8 cellular contexts compared by ENCODE assay signal in the genomic region with DNA sequence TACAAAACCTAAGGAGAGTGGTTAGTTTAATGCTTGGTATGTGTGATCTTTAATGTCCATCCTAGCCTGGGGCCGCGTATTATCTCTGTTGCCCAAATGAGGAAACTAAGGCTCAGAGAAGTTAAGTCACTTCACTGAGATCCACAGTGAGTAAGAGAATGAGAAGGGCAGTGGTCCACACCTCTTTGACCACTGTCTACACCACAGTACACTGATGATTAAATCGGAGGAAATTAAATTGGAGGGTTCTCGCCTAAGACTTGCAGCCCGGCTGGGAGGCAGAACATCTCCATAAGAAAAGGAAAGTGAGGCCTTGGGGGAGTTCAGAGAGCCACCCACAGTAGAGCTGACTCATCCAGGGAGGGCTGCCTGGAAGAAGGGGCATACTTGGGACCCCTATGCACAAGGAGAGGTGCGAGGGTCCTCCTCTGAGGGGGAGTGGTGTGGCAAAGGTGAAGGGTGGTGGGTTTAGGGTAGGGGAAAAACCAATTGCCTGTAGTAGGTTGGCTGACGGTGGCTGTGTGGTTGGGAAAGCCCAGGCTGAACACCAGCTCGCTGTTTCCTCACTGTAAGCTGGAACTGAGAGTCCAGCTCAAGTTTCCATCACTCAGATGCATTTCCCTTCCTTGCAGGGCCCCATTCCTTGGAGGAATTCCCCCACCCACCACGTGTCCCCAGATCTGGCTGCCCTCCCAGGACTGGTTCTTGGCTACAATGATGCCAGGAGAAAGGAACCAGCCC. TPM values are rescaled to one million over a fixed set of nuclear protein-coding genes. Genes with fewer than 3 reads are reported as not detected.
DNase-seq lines count a peak whose midpoint lies in the region; ATAC-seq and TF ChIP-seq lines count a peak whose summit lies in the region.

No MANE protein-coding gene starts in this region.

- CTCF ChIA-PET in MCF 10A (lab: Yijun Ruan, JAX): interaction anchor here (0.6 to 1.7 kb wide), 5 partner anchors 16 to 382 kb away, joined by 3 to 6 read pairs (median 3); no protein-coding TSS in a partner anchor

- TF ChIP-seq CTCF in MCF 10A (IDR thresholded peaks at IDR 0.05; ENCODE audit: unreplicated experiment): no peak
- TF ChIP-seq CTCF in breast epithelium (IDR thresholded peaks at IDR 0.05): no peak

- no peak overlapping the region for H3K27ac ChIP-seq in breast epithelium

- H3K4me3 ChIP-seq in breast epithelium: no peak overlapping the region

- peaks cover 15% of the 10 kb centered on the region for H3K4me1 Mint-ChIP-seq in MCF 10A (ENCODE audit: insufficient read depth, unreplicated experiment)
- peaks cover 97% of the 10 kb centered on the region for H3K4me1 Mint-ChIP-seq in activated T-cell treated with anti-CD3 and anti-CD28 coated beads, Interleukin-2, amount 50 U/mL, for 24 hours (ENCODE audit: low read depth)

- no TSS peak for BruUV-seq in MCF 10A (replicated peaks; lab: Mats Ljungman, UMichigan)

- H3K4me3 Mint-ChIP-seq in MCF 10A (ENCODE audit: unreplicated experiment): no peak overlapping the region
- H3K4me3 Mint-ChIP-seq in activated T-cell treated with anti-CD3 and anti-CD28 coated beads, Interleukin-2, amount 50 U/mL, for 24 hours: peak overlapping the region; percentile 53

- peaks cover 62% of the 10 kb centered on the region for H3K27me3 Mint-ChIP-seq in MCF 10A (ENCODE audit: insufficient read depth, unreplicated experiment)
- no peaks in the 10 kb centered on the region for H3K27me3 Mint-ChIP-seq in activated T-cell treated with anti-CD3 and anti-CD28 coated beads, Interleukin-2, amount 50 U/mL, for 24 hours

- H3K27ac Mint-ChIP-seq in MCF 10A (ENCODE audit: low read depth, unreplicated experiment): no peak overlapping the region
- peak overlapping the region; percentile 96 for H3K27ac Mint-ChIP-seq in activated T-cell treated with anti-CD3 and anti-CD28 coated beads, Interleukin-2, amount 50 U/mL, for 24 hours

- H3K9me3 ChIP-seq in breast epithelium: no peaks in the 10 kb centered on the region

- H3K36me3 Mint-ChIP-seq in MCF 10A (ENCODE audit: insufficient read depth, unreplicated experiment): no peaks in the 10 kb centered on the region
- no peaks in the 10 kb centered on the region for H3K36me3 Mint-ChIP-seq in activated T-cell treated with anti-CD3 and anti-CD28 coated beads, Interleukin-2, amount 50 U/mL, for 24 hours (ENCODE audit: low read depth)

- no peaks in the 10 kb centered on the region for H3K9me3 Mint-ChIP-seq in MCF 10A (ENCODE audit: unreplicated experiment)
- H3K9me3 Mint-ChIP-seq in activated T-cell treated with anti-CD3 and anti-CD28 coated beads, Interleukin-2, amount 50 U/mL, for 24 hours: no peaks in the 10 kb centered on the region

- no peak for TF ChIP-seq POLR2A in breast epithelium (IDR thresholded peaks at IDR 0.05)

- intact Hi-C loops in MCF 10A (cut with micrococcal nuclease) (no loop called here), breast epithelium (cut with DNase I; ENCODE audit: low total_unique reads) (no loop called here), left ventricle myocardium superior (cut with micrococcal nuclease) (no loop called here)

- peaks cover 4 to 5% of the 10 kb centered on the region in 2 donors for H3K4me1 ChIP-seq in breast epithelium

- H3K36me3 ChIP-seq in breast epithelium: no peaks in the 10 kb centered on the region

- ATAC-seq in left ventricle myocardium superior: peak; percentile 7
- ATAC-seq in left lobe of liver: no peak

- H3K27me3 ChIP-seq in breast epithelium: no peaks in the 10 kb centered on the region

- peak; percentile 67 for DNase-seq in MCF 10A (ENCODE audit: unreplicated experiment)
- no peak for DNase-seq in breast epithelium (ENCODE audit: low spot score in 2 of 2)
- DNase-seq in activated T-cell treated with anti-CD3 and anti-CD28 coated beads, Interleukin-2, amount 50 U/mL, for 24 hours: peak; percentile 77
- no peak for DNase-seq in left ventricle myocardium superior
- peak; percentile 62 for DNase-seq in ureter (ENCODE audit: low spot score)
- DNase-seq in left lobe of liver (ENCODE audit: low spot score): no peak
- no peak for DNase-seq in DMS 273 (lab: John Stamatoyannopoulos, UW; ENCODE audit: unreplicated experiment)
- no peak for DNase-seq in NCI-H345 (lab: John Stamatoyannopoulos, UW)

- POLR2A ChIA-PET in MCF 10A (lab: Yijun Ruan, JAX): no interaction called here

RNA-seq across cellular contexts. Expression of a gene that starts 15.0 kb away (rescaled TPM):
- 6.2 and 6.8 TPM in 2 replicates for total RNA-seq in MCF 10A (2022)
- total RNA-seq in breast epithelium: 10 to 100 TPM; 16.2 to 35.7 (median 16.4) TPM
- total RNA-seq in left ventricle myocardium superior: 11.6 TPM
- 23.3 TPM for total RNA-seq in ureter
- total RNA-seq in left lobe of liver: 14.8 TPM

RNA-seq across cellular contexts. Expression of a gene that starts 26.0 kb away (rescaled TPM):
- total RNA-seq in MCF 10A (2022) (not detected in 2 replicates), breast epithelium (under 1 TPM in 2 of 3 donors, not detected in 1; under 0.01 to 0.16 TPM), left ventricle myocardium superior (0.55 TPM), ureter (not detected), left lobe of liver (0.48 TPM)

RNA-seq across cellular contexts. Expression of a gene that starts 42.8 kb away (rescaled TPM):
- total RNA-seq in MCF 10A (2022) (not detected in 2 replicates), breast epithelium (not detected), left ventricle myocardium superior (not detected), ureter (not detected), left lobe of liver (not detected)

Comparison
In these comparisons a context has a peak if more than half of its experiments do, and no peak if none do; other contexts are left out.
1. DNase-seq: peak in MCF 10A (single experiment), activated T-cell treated with anti-CD3 and anti-CD28 coated beads, Interleukin-2, amount 50 U/mL, for 24 hours (single experiment) and ureter (single experiment); none in breast epithelium (0 of 2), left ventricle myocardium superior (single experiment), left lobe of liver (single experiment), DMS 273 (single experiment) and NCI-H345 (single experiment).